ENCODE assay signal across 12 cellular contexts in the genomic region with DNA sequence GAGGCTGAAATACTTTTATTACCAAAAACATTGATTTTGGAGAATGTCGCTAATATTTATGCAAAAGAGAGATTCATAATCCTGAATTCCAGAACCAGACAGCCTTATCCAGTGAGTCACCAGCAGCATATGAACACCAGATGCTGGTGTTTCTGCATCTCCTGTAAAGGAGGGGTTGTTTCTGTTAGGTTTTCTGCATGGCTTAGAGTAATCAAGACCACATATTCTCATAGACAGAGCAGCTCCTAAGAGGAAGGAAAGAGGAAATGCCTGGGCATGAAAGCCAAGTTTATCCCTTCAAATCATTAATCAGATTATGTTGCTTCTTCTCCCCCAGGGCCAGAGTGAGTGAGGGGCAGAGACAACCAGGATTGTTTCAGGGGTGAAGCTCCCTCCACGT.
DNase-seq lines count a peak whose midpoint lies in the region; ATAC-seq, FAIRE-seq and TF ChIP-seq lines count a peak whose summit lies in the region.
"Had no signal": no experiment of that assay in that cellular context is flagged by ENCODE, and none has a peak within 500 bp of the region (broad histone marks: within the 10 kb centered on the region; RNA-seq: fewer than 3 reads in every experiment).

No MANE protein-coding gene starts in this region.

- no peak overlapping the region for H2BK120ac ChIP-seq in mesendoderm (ENCODE audit: low read depth, low read length)

- H3K79me2 ChIP-seq in mesendoderm (ENCODE audit: control insufficient read depth, insufficient read depth, low read length) = no peaks in the 10 kb centered on the region
- H3K79me2 ChIP-seq: parathyroid adenoma had no signal

- no peak overlapping the region for H4K5ac ChIP-seq in mesendoderm (ENCODE audit: low read length)

- peak; percentile 67 for DNase-seq in A172 (ENCODE audit: low spot score)
- DNase-seq in HS-5 (ENCODE audit: low read depth) = peak; percentile 90
- peak; percentile 37 for DNase-seq in hepatic stellate cell (ENCODE audit: low spot score)
- DNase-seq in frontal cortex (ENCODE audit: low spot score in 2 of 2) = no peak
- DNase-seq in NCI-H2196 treated with DMSO at 0.1 percent for 48 hours (lab: John Stamatoyannopoulos, UW; ENCODE audit: unreplicated experiment) = no peak
- DNase-seq in mesendoderm = no peak
- DNase-seq: activated CD4-positive, alpha-beta T cell treated with anti-CD3 and anti-CD28 coated beads, Interleukin-2, amount 10 ng/mL, durations not matched to agents 7 days and 5 days; MV-4-11 had no signal

- peak overlapping the region in 3 of 5 experiments; percentile 49 to 77 (median 54) for H3K27ac Mint-ChIP-seq in brain
- H3K27ac Mint-ChIP-seq: activated CD4-positive, alpha-beta T cell treated with anti-CD3 and anti-CD28 coated beads, Interleukin-2, amount 10 ng/mL, durations not matched to agents 7 days and 5 days had no signal

- no peak overlapping the region for H3K27ac ChIP-seq in mesendoderm (ENCODE audit: low read depth, low read length)
- H3K27ac ChIP-seq: A549, parathyroid adenoma had no signal

- no peak overlapping the region for H2AK5ac ChIP-seq in mesendoderm (ENCODE audit: low read length)

- WGBS in mesendoderm (ENCODE audit: extremely low coverage, insufficient coverage, low lambda C conversion rate) = no CpG with 5 or more reads among the region's 2 CpGs

- no peak overlapping the region for H3K9ac ChIP-seq in mesendoderm (ENCODE audit: low read length)
- H3K9ac ChIP-seq: parathyroid adenoma had no signal

- no peak overlapping the region for H3K4ac ChIP-seq in mesendoderm (ENCODE audit: low read depth, low read length)

- no peak overlapping the region for H4K8ac ChIP-seq in mesendoderm (ENCODE audit: low read depth, low read length)

- no peak for ATAC-seq in HG03342 (IDR thresholded peaks at IDR 0.05; ENCODE audit: unreplicated experiment)
- ATAC-seq: A549 had no signal

- no peak overlapping the region for H3K4me3 ChIP-seq in mesendoderm (ENCODE audit: low read length)
- H3K4me3 ChIP-seq: A549 had no signal

- H3K36me3 ChIP-seq in mesendoderm (ENCODE audit: control insufficient read depth, insufficient read depth, low read length) = no peaks in the 10 kb centered on the region

- peak overlapping the region in 2 of 5 experiments; percentile 23 to 28 for H3K4me3 Mint-ChIP-seq in brain
- H3K4me3 Mint-ChIP-seq: activated CD4-positive, alpha-beta T cell treated with anti-CD3 and anti-CD28 coated beads, Interleukin-2, amount 10 ng/mL, durations not matched to agents 7 days and 5 days had no signal

- no peaks in the 10 kb centered on the region for H3K27me3 Mint-ChIP-seq in brain

- no peaks in the 10 kb centered on the region for H3K27me3 ChIP-seq in mesendoderm (ENCODE audit: insufficient read depth, low read length, poor library complexity)

- H2BK15ac ChIP-seq in mesendoderm (replicated peaks; ENCODE audit: low read depth) = no peak overlapping the region

- no peak overlapping the region for H3K18ac ChIP-seq in mesendoderm (ENCODE audit: low read length)

- H2BK5ac ChIP-seq in mesendoderm (ENCODE audit: low read length) = no peak overlapping the region

- no peak for TF ChIP-seq CTCF in brain (conservative IDR thresholded peaks at IDR 0.05)

- H3K4me1 ChIP-seq in mesendoderm (ENCODE audit: control insufficient read depth, low read depth, low read length) = no peaks in the 10 kb centered on the region
- H3K4me1 ChIP-seq: A549, parathyroid adenoma had no signal

- H3K9me3 Mint-ChIP-seq in brain = peaks cover 4 to 20% (median 9%) of the 10 kb centered on the region in 5 experiments

- H3K36me3 Mint-ChIP-seq in brain = no peaks in the 10 kb centered on the region

- no peak for FAIRE-seq in frontal cortex (lab: Jason Lieb, UNC)
- FAIRE-seq: A549 had no signal

- no peak overlapping the region for H3K23ac ChIP-seq in mesendoderm (ENCODE audit: low read length)

- H3K4me2 ChIP-seq in mesendoderm (ENCODE audit: low read length) = no peak overlapping the region
- H3K4me2 ChIP-seq: A549 had no signal

- no peak overlapping the region for H3K56ac ChIP-seq in mesendoderm (ENCODE audit: low read length)

- peaks cover 4% of the 10 kb centered on the region for H3K4me1 Mint-ChIP-seq in brain
- H3K4me1 Mint-ChIP-seq: activated CD4-positive, alpha-beta T cell treated with anti-CD3 and anti-CD28 coated beads, Interleukin-2, amount 10 ng/mL, durations not matched to agents 7 days and 5 days had no signal

- H3K79me1 ChIP-seq in mesendoderm (ENCODE audit: low read length) = no peaks in the 10 kb centered on the region

Comparison
In these comparisons a context has a peak if more than half of its experiments do, and no peak if none do; other contexts are left out.
1. DNase-seq: peak in A172 (single experiment), HS-5 (single experiment) and hepatic stellate cell (single experiment); none in frontal cortex (0 of 2), NCI-H2196 treated with DMSO at 0.1 percent for 48 hours (single experiment) and mesendoderm (single experiment).